Comparison of ENCODE assay signal across 32 cellular contexts in genomic region chr13:50136678-50137077, GRCh38.
"Had no signal": no experiment of that assay in that cellular context is flagged by ENCODE, and none has a peak within 500 bp of the region (broad histone marks: within the 10 kb centered on the region; RNA-seq: fewer than 3 reads in every experiment).

No MANE protein-coding gene starts in this region.

- H3K4me3 ChIP-seq: ascending aorta, cardiac muscle cell had no signal

- H3K9me3 ChIP-seq: ascending aorta had no signal

- H3K36me3 ChIP-seq: ascending aorta, cardiac muscle cell, WERI-Rb-1 had no signal

- H3K27ac ChIP-seq: ascending aorta, cardiac muscle cell, WERI-Rb-1 had no signal

- ATAC-seq: activated CD4-positive, alpha-beta T cell treated with anti-CD3 and anti-CD28 coated beads for 36 hours; activated CD4-positive, CD25-positive, alpha-beta regulatory T cell treated with anti-CD3 and anti-CD28 coated beads, Interleukin-2, amount 50 U/mL, for 24 hours; activated CD8-positive, alpha-beta memory T cell treated with anti-CD3 and anti-CD28 coated beads, Interleukin-2, amount 10 ng/mL, durations not matched to agents 7 days and 5 days; activated CD8-positive, alpha-beta T cell treated with anti-CD3 and anti-CD28 coated beads, Interleukin-2, amount 10 ng/mL, durations not matched to agents 7 days and 5 days; activated naive CD8-positive, alpha-beta T cell treated with anti-CD3 and anti-CD28 coated beads, Interleukin-2, amount 50 U/mL, for 24 hours; WTC11 had no signal

- DNase-seq: activated CD4-positive, alpha-beta memory T cell treated with anti-CD3 and anti-CD28 coated beads, Interleukin-2, amount 10 ng/mL, durations not matched to agents 7 days and 5 days; activated CD4-positive, alpha-beta T cell treated with anti-CD3 and anti-CD28 coated beads for 1 hour; activated CD4-positive, alpha-beta T cell treated with anti-CD3 and anti-CD28 coated beads for 36 hours; activated CD4-positive, alpha-beta T cell treated with anti-CD3 and anti-CD28 coated beads for 48 hours; activated CD4-positive, alpha-beta T cell treated with anti-CD3 and anti-CD28 coated beads, Interleukin-2, amount 10 ng/mL, durations not matched to agents 7 days and 5 days; activated CD4-positive, alpha-beta T cell treated with anti-CD3 and anti-CD28 coated beads, Interleukin-2, amount 50 U/mL, for 48 hours; activated CD4-positive, CD25-positive, alpha-beta regulatory T cell; activated CD8-positive, alpha-beta memory T cell treated with anti-CD3 and anti-CD28 coated beads for 24 hours; activated CD8-positive, alpha-beta memory T cell treated with anti-CD3 and anti-CD28 coated beads, Interleukin-2, amount 10 ng/mL, durations not matched to agents 7 days and 5 days; activated CD8-positive, alpha-beta memory T cell treated with anti-CD3 and anti-CD28 coated beads, Interleukin-2, amount 50 U/mL, for 48 hours; activated CD8-positive, alpha-beta T cell treated with anti-CD3 and anti-CD28 coated beads, Interleukin-2, amount 10 ng/mL, durations not matched to agents 7 days and 5 days; activated effector memory CD4-positive, alpha-beta T cell treated with Interleukin-2 at 50 U/mL for 16 hours; activated gamma-delta T cell; activated naive CD4-positive, alpha-beta T cell treated with anti-CD3 and anti-CD28 coated beads, Interleukin-2, amount 10 ng/mL, durations not matched to agents 7 days and 5 days; activated naive CD4-positive, alpha-beta T cell treated with Interleukin-2 at 50 U/mL for 16 hours; activated naive CD8-positive, alpha-beta T cell treated with anti-CD3 and anti-CD28 coated beads, Interleukin-2, amount 10 ng/mL, durations not matched to agents 7 days and 5 days; activated naive CD8-positive, alpha-beta T cell treated with anti-CD3 and anti-CD28 coated beads, Interleukin-2, amount 50 U/mL, for 24 hours; activated T-cell treated with anti-CD3 and anti-CD28 coated beads, Interleukin-2, amount 50 U/mL, for 24 hours; activated T-cell treated with anti-CD3 and anti-CD28 coated beads, Interleukin-2, amount 50 U/mL, for 48 hours; amygdala; anterior cingulate cortex; caudate nucleus; cerebellar nuclear complex; T-helper 2 cell; T-helper 9 cell; WERI-Rb-1 had no signal

- FAIRE-seq: bronchial epithelial cell, TTC549 had no signal
